8 cellular contexts compared by ENCODE assay signal in genomic region chr7:73308074-73308664, GRCh38. TPM values are rescaled to one million over a fixed set of nuclear protein-coding genes. Genes with fewer than 3 reads are reported as not detected.
DNase-seq lines count a peak whose midpoint lies in the region; ATAC-seq, FAIRE-seq and TF ChIP-seq lines count a peak whose summit lies in the region.

No MANE protein-coding gene starts in this region.

- no peaks in the 10 kb centered on the region for H3K27me3 Mint-ChIP-seq in activated CD8-positive, alpha-beta memory T cell treated with anti-CD3 and anti-CD28 coated beads, Interleukin-2, amount 10 ng/mL, durations not matched to agents 7 days and 5 days

- peak overlapping the region; percentile 88 for H3K27ac Mint-ChIP-seq in activated CD8-positive, alpha-beta memory T cell treated with anti-CD3 and anti-CD28 coated beads, Interleukin-2, amount 10 ng/mL, durations not matched to agents 7 days and 5 days

- H3K9me3 Mint-ChIP-seq in activated CD8-positive, alpha-beta memory T cell treated with anti-CD3 and anti-CD28 coated beads, Interleukin-2, amount 10 ng/mL, durations not matched to agents 7 days and 5 days (ENCODE audit: low read depth): no peaks in the 10 kb centered on the region

- peaks cover 18% of the 10 kb centered on the region for H3K36me3 ChIP-seq in iPS DF 6.9 (ENCODE audit: control insufficient read depth, insufficient read depth, low read length)
- peaks cover 3 to 4% of the 10 kb centered on the region in 2 donors for H3K36me3 ChIP-seq in small intestine (ENCODE audit: control insufficient read depth in 2 of 2, insufficient read depth in 2 of 2, low read length in 2 of 2)

- H3K4me1 Mint-ChIP-seq in activated CD8-positive, alpha-beta memory T cell treated with anti-CD3 and anti-CD28 coated beads, Interleukin-2, amount 10 ng/mL, durations not matched to agents 7 days and 5 days: peaks cover 28% of the 10 kb centered on the region

- CTCF ChIA-PET in AG04450 (lab: Charles Lee): no interaction called here
- CTCF ChIA-PET in activated CD8-positive, alpha-beta memory T cell treated with anti-CD3 and anti-CD28 coated beads, Interleukin-2, amount 10 ng/mL, durations not matched to agents 7 days and 5 days (lab: Charles Lee): no interaction called here

- no peak overlapping the region for H3K27ac ChIP-seq in AG04450 (ENCODE audit: low read depth, low read length)
- H3K27ac ChIP-seq in iPS DF 6.9 (ENCODE audit: low read length): no peak overlapping the region
- peak overlapping the region in 1 of 2 donors; percentile 52 for H3K27ac ChIP-seq in small intestine (ENCODE audit: low read depth in 1 of 2, low read length in 1 of 2)

- DNase-seq in AG04450 (ENCODE audit: low read depth, low spot score) (no peak), iPS DF 6.9 (ENCODE audit: low read depth, low spot score) (no peak), small intestine (peak; percentile 18), NCI-H1105 (lab: John Stamatoyannopoulos, UW) (no peak), NCI-H1417 (lab: John Stamatoyannopoulos, UW) (no peak)
- no peak for DNase-seq in activated CD8-positive, alpha-beta memory T cell treated with anti-CD3 and anti-CD28 coated beads, Interleukin-2, amount 10 ng/mL, durations not matched to agents 7 days and 5 days

- ATAC-seq in GM19025 (IDR thresholded peaks at IDR 0.05; ENCODE audit: low read depth, unreplicated experiment): peak; percentile 17
- peak; percentile 29 for ATAC-seq in HG03139 (IDR thresholded peaks at IDR 0.05; ENCODE audit: unreplicated experiment)
- peak; percentile 51 for ATAC-seq in activated CD8-positive, alpha-beta memory T cell treated with anti-CD3 and anti-CD28 coated beads, Interleukin-2, amount 10 ng/mL, durations not matched to agents 7 days and 5 days

- FAIRE-seq in small intestine (lab: Jason Lieb, UNC): no peak

- TF ChIP-seq CTCF in AG04450 (IDR thresholded peaks at IDR 0.05; ENCODE audit: low read depth, low read length): no peak

- H3K4me1 ChIP-seq in iPS DF 6.9 (ENCODE audit: control insufficient read depth, insufficient read depth, low read length) (no peaks in the 10 kb centered on the region), small intestine (ENCODE audit: control insufficient read depth in 2 of 2, insufficient read depth in 1 of 2, low read depth in 1 of 2, low read length in 1 of 2) (no peaks in the 10 kb centered on the region)

- H3K4me3 ChIP-seq in AG04450 (ENCODE audit: low read depth, low read length) (peak overlapping the region; percentile 71), iPS DF 6.9 (ENCODE audit: low read length) (peak overlapping the region; percentile 95), small intestine (ENCODE audit: low read depth in 1 of 2, low read length in 2 of 2) (peak overlapping the region; percentile 56 to 94)

- peaks cover 18% of the 10 kb centered on the region for H3K36me3 Mint-ChIP-seq in activated CD8-positive, alpha-beta memory T cell treated with anti-CD3 and anti-CD28 coated beads, Interleukin-2, amount 10 ng/mL, durations not matched to agents 7 days and 5 days

- POLR2A ChIA-PET in AG04450 (lab: Yijun Ruan, JAX): interaction anchor here (0.6 kb wide), 2 partner anchors 92 to 164 kb away, joined by 3 read pairs; no protein-coding TSS in a partner anchor

- WGBS in iPS DF 6.9 (ENCODE audit: insufficient coverage, insufficient read length): no CpG with 5 or more reads among the region's 43 CpGs
- 7 to 11% (median 9%) methylated on average over 31 to 43 of the region's 43 CpGs for WGBS in small intestine, 3 donors

- no peaks in the 10 kb centered on the region for H3K27me3 ChIP-seq in AG04450 (ENCODE audit: control insufficient read depth, insufficient read depth, low read length)
- no peaks in the 10 kb centered on the region for H3K27me3 ChIP-seq in iPS DF 6.9 (ENCODE audit: control insufficient read depth, insufficient read depth, low read length)
- H3K27me3 ChIP-seq in small intestine (ENCODE audit: control insufficient read depth in 2 of 2, insufficient read depth in 2 of 2, low read length in 2 of 2): no peaks in the 10 kb centered on the region

- H3K9me3 ChIP-seq in AG04450 (ENCODE audit: control insufficient read depth, insufficient read depth, low read length): no peaks in the 10 kb centered on the region; the same call in 1 of the 2 replicates
- H3K9me3 ChIP-seq in iPS DF 6.9 (ENCODE audit: control insufficient read depth, insufficient read depth, low read length): no peaks in the 10 kb centered on the region
- H3K9me3 ChIP-seq in small intestine (ENCODE audit: control insufficient read depth, low read depth): no peaks in the 10 kb centered on the region

- peak overlapping the region; percentile 94 for H3K4me3 Mint-ChIP-seq in activated CD8-positive, alpha-beta memory T cell treated with anti-CD3 and anti-CD28 coated beads, Interleukin-2, amount 10 ng/mL, durations not matched to agents 7 days and 5 days

RNA-seq across cellular contexts. Expression of gene NSUN5, which starts 0.5 kb away (rescaled TPM):
- polyA plus RNA-seq in AG04450 (2011; rRNA removed) (13.6 and 18.6 TPM in 2 replicates), small intestine (10 to 100 TPM; 29.1 to 34.0 (median 32.5) TPM)
- polyA minus RNA-seq in AG04450 (2011; rRNA and poly(A)+ RNA removed): 9.7 and 16.0 TPM in 2 replicates
- total RNA-seq in activated CD8-positive, alpha-beta memory T cell treated with anti-CD3 and anti-CD28 coated beads, Interleukin-2, amount 10 ng/mL, durations not matched to agents 7 days and 5 days: 10 to 100 TPM; 53.6 to 58.6 TPM

RNA-seq across cellular contexts. Expression of gene TRIM50, which starts 19.7 kb away (rescaled TPM):
- polyA plus RNA-seq in AG04450 (2011; rRNA removed) (not detected in 2 replicates), small intestine (1 to 10 TPM in 1 of 3 donors, under 1 TPM in 1, not detected in 1; 0.54 to 2.1 TPM)
- polyA minus RNA-seq in AG04450 (2011; rRNA and poly(A)+ RNA removed): not detected in 2 replicates
- total RNA-seq in activated CD8-positive, alpha-beta memory T cell treated with anti-CD3 and anti-CD28 coated beads, Interleukin-2, amount 10 ng/mL, durations not matched to agents 7 days and 5 days: not detected

RNA-seq across cellular contexts. Expression of gene FKBP6, which starts 19.8 kb away (rescaled TPM):
- polyA plus RNA-seq in AG04450 (2011; rRNA removed) (not detected in 2 replicates), small intestine (not detected)
- polyA minus RNA-seq in AG04450 (2011; rRNA and poly(A)+ RNA removed): not detected in 2 replicates
- not detected for total RNA-seq in activated CD8-positive, alpha-beta memory T cell treated with anti-CD3 and anti-CD28 coated beads, Interleukin-2, amount 10 ng/mL, durations not matched to agents 7 days and 5 days
